ENCODE assay signal across 8 cellular contexts in the genomic region with DNA sequence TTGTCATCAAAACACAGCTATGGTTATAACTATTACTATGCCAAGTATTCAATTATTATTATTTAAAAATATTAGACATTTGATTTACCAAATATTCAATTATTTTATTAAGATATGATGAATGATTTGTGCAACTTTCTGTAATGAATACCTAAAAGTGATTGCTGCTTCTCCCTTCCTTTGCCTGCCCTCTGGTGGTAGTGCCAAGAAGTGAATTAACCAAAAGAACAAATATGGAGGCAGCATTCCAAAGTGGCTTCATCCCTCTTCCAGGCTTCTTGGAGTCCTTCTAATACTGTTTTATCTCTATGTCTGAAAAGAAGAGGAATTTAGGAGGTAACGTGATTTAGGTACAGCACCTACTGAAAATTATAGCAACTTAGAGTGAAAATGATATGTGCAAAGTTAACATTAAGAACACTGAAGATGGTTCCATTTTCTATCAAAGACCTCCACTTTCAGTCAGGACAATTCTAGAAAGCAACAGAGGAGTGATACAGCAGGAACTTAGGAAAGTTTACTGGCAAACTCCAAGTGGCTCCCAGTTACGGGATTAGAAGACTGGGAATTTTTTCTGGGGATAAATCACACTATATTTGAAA. TPM values are rescaled to one million over a fixed set of nuclear protein-coding genes. Genes with fewer than 3 reads are reported as not detected.
DNase-seq lines count a peak whose midpoint lies in the region; ATAC-seq and TF ChIP-seq lines count a peak whose summit lies in the region.

No MANE protein-coding gene starts in this region.

- no peak overlapping the region for H3K9ac ChIP-seq in KMS-11
- no peak overlapping the region for H3K9ac ChIP-seq in adipocyte (ENCODE audit: low read length)

- H3K4me3 ChIP-seq in KMS-11 (IDR thresholded peaks at IDR 0.05; ENCODE audit: insufficient read depth, low read depth, low read length) (no peak overlapping the region), adipocyte (ENCODE audit: low read length) (no peak overlapping the region), kidney epithelial cell (ENCODE audit: low read depth, low read length) (no peak overlapping the region)

- DNase-seq in NCI-H82 (lab: John Stamatoyannopoulos, UW) (peak; percentile 52), NCI-H82 treated with DMSO at 0.1 percent for 48 hours (lab: John Stamatoyannopoulos, UW; ENCODE audit: unreplicated experiment) (no peak), adipocyte (ENCODE audit: low read depth) (peak; percentile 64), kidney epithelial cell (ENCODE audit: low read depth) (no peak)

- H3K27ac ChIP-seq in KMS-11, result no peak overlapping the region

- no peak overlapping the region for H2AFZ ChIP-seq in KMS-11 (ENCODE audit: low read depth)

- H3K9me3 ChIP-seq in adipocyte (ENCODE audit: control insufficient read depth, low read length), result no peaks in the 10 kb centered on the region

- H3K4me1 ChIP-seq in KMS-11 (ENCODE audit: low read depth, poor library complexity, severe bottlenecking), result peaks cover 24% of the 10 kb centered on the region
- H3K4me1 ChIP-seq in adipocyte (ENCODE audit: control insufficient read depth, insufficient read depth, low read length), result no peaks in the 10 kb centered on the region

- H3K79me2 ChIP-seq in KMS-11 (ENCODE audit: insufficient read depth, low read depth), result no peaks in the 10 kb centered on the region

- H3K4me2 ChIP-seq in KMS-11, result no peak overlapping the region

- no peaks in the 10 kb centered on the region for H4K20me1 ChIP-seq in KMS-11 (ENCODE audit: insufficient read depth)

- no peak for ATAC-seq in HG03354 (IDR thresholded peaks at IDR 0.05; ENCODE audit: poor library complexity, severe bottlenecking, unreplicated experiment)
- ATAC-seq in HG02759 (IDR thresholded peaks at IDR 0.05; ENCODE audit: unreplicated experiment), result no peak
- no peak for ATAC-seq in GM19328 (IDR thresholded peaks at IDR 0.05; ENCODE audit: unreplicated experiment)

- TF ChIP-seq CTCF in KMS-11 (conservative IDR thresholded peaks at IDR 0.05; ENCODE audit: low read depth, low read length) (peak; percentile 89), kidney epithelial cell (IDR thresholded peaks at IDR 0.05; ENCODE audit: insufficient read depth, low read length, poor library complexity, severe bottlenecking) (peak; percentile 67)

- H3K36me3 ChIP-seq in KMS-11 (ENCODE audit: insufficient read depth) (no peaks in the 10 kb centered on the region), adipocyte (ENCODE audit: control insufficient read depth, insufficient read depth, low read length, severe bottlenecking) (no peaks in the 10 kb centered on the region), kidney epithelial cell (ENCODE audit: control insufficient read depth, insufficient read depth, low read length) (no peaks in the 10 kb centered on the region)

- H3K27me3 ChIP-seq in KMS-11 (ENCODE audit: insufficient read depth, low read depth) (no peaks in the 10 kb centered on the region), adipocyte (replicated peaks; ENCODE audit: control insufficient read depth, insufficient read depth, low read length) (no peaks in the 10 kb centered on the region), kidney epithelial cell (ENCODE audit: control insufficient read depth, insufficient read depth, low read length) (no peaks in the 10 kb centered on the region)

RNA-seq across cellular contexts. Expression of gene ENPEP, which starts 43.0 kb away (rescaled TPM):
- total RNA-seq in kidney epithelial cell, result 4.6 TPM in 2 replicates

Comparison
In these comparisons a context has a peak if more than half of its experiments do, and no peak if none do; other contexts are left out.
1. DNase-seq: peak in NCI-H82 (single experiment) and adipocyte (single experiment); none in NCI-H82 treated with DMSO at 0.1 percent for 48 hours (single experiment) and kidney epithelial cell (single experiment).